Comparison of ENCODE assay signal across 1 cellular context in genomic region chr9:126049088-126049487, GRCh38.
TF ChIP-seq lines count a peak whose summit lies in the region.

No MANE protein-coding gene starts in this region.

TF ChIP-seq in SK-N-SH, 30 proteins besides CTCF, POLR2A, EP300 and RAD21 (continued from another document):
- TF ChIP-seq IRF3 (IDR thresholded peaks at IDR 0.05; ENCODE audit: low read depth, low read length) (no peak), RFX5 (IDR thresholded peaks at IDR 0.05; ENCODE audit: low read length) (no peak), REST (IDR thresholded peaks at IDR 0.05; ENCODE audit: low read depth, low read length) (no peak), GATA2 (CRISPR knock-in tag; IDR thresholded peaks at IDR 0.05) (no peak), MXI1 (IDR thresholded peaks at IDR 0.05; ENCODE audit: low read depth, low read length) (no peak), TAF1 (IDR thresholded peaks at IDR 0.05; ENCODE audit: borderline replicate concordance, low read depth, low read length) (no peak), POLR2AphosphoS5 (IDR thresholded peaks at IDR 0.05; ENCODE audit: low read depth, low read length) (no peak), YY1 (IDR thresholded peaks at IDR 0.05; ENCODE audit: low read depth) (no peak), RCOR1 (IDR thresholded peaks at IDR 0.05; ENCODE audit: low read length) (no peak), TEAD4 (IDR thresholded peaks at IDR 0.05; ENCODE audit: borderline replicate concordance, insufficient read depth) (no peak)
